In genomic region chr7:24979470-24979862, GRCh38 we compare ENCODE assay signal across 8 cellular contexts. TPM values are rescaled to one million over a fixed set of nuclear protein-coding genes. Genes with fewer than 3 reads are reported as not detected.
A peak's percentile ranks its signal among the peaks of the same experiment; 100 is the strongest.
DNase-seq lines count a peak whose midpoint lies in the region; ATAC-seq and TF ChIP-seq lines count a peak whose summit lies in the region.

No MANE protein-coding gene starts in this region.

- BruUV-seq in mammary epithelial cell (replicated peaks; lab: Mats Ljungman, UMichigan), result TSS peak; percentile 86

- CTCF ChIA-PET in mammary epithelial cell (lab: Charles Lee; ENCODE audit: low non-redundant PET), result interaction anchor here (0.6 to 0.9 kb wide), 5 partner anchors 23 to 180 kb away, joined by 3 to 9 read pairs (median 4); no protein-coding TSS in a partner anchor

- H3K9me3 ChIP-seq in Karpas-422 (ENCODE audit: low read length) (no peaks in the 10 kb centered on the region), WERI-Rb-1 (ENCODE audit: severe bottlenecking) (peaks cover under 1% of the 10 kb centered on the region), mammary epithelial cell (replicated peaks; ENCODE audit: insufficient read depth, low read length) (no peaks in the 10 kb centered on the region)

- H3K27ac ChIP-seq in Karpas-422 (ENCODE audit: low read length) (peak overlapping the region; percentile 84), WERI-Rb-1 (peak overlapping the region; percentile 92), mammary epithelial cell (ENCODE audit: insufficient read depth, low read depth, low read length) (peak overlapping the region; percentile 81)

- peak; percentile 42 for ATAC-seq in GM21786 (IDR thresholded peaks at IDR 0.05; ENCODE audit: unreplicated experiment)

- H3K27me3 ChIP-seq in Karpas-422 (ENCODE audit: low read length) (no peaks in the 10 kb centered on the region), WERI-Rb-1 (ENCODE audit: insufficient read depth, low read depth, severe bottlenecking) (no peaks in the 10 kb centered on the region), mammary epithelial cell (ENCODE audit: insufficient read depth, low read length) (no peaks in the 10 kb centered on the region)

- TF ChIP-seq CTCF in GM10266 (IDR thresholded peaks at IDR 0.05; ENCODE audit: control insufficient read depth, insufficient read depth, low read depth, missing control alignments) (peak; percentile 70), WERI-Rb-1 (IDR thresholded peaks at IDR 0.05; ENCODE audit: low read depth, low read length) (peak; percentile 68), mammary epithelial cell (conservative IDR thresholded peaks at IDR 0.05 in 1 of 2, IDR thresholded peaks at IDR 0.05 in 1 of 2; ENCODE audit: extremely low read depth in 1 of 2, insufficient read depth in 1 of 2, low read depth in 1 of 2, low read length in 2 of 2) (peak; percentile 28 to 78)

- peaks cover 66% of the 10 kb centered on the region for H3K4me1 ChIP-seq in Karpas-422 (ENCODE audit: low read length)
- peaks cover 45% of the 10 kb centered on the region for H3K4me1 ChIP-seq in mammary epithelial cell (ENCODE audit: insufficient read depth, low read length)

- H3K4me2 ChIP-seq in Karpas-422 (ENCODE audit: low read depth, low read length, poor library complexity, severe bottlenecking) (peak overlapping the region; percentile 81), mammary epithelial cell (ENCODE audit: insufficient read depth, low read depth, low read length) (peak overlapping the region; percentile 96)

- H3K9ac ChIP-seq in Karpas-422 (ENCODE audit: low read length), result peak overlapping the region; percentile 93
- peak overlapping the region; percentile 89 for H3K9ac ChIP-seq in mammary epithelial cell (ENCODE audit: insufficient read depth, low read length)

- dilution Hi-C loops in mammary epithelial cell (cut with HindIII; ENCODE audit: low sequenced_read_pairs), result no loop called here

- H3K36me3 ChIP-seq in Karpas-422 (ENCODE audit: insufficient read depth, low read length), result peaks cover 13% of the 10 kb centered on the region
- peaks cover 4% of the 10 kb centered on the region for H3K36me3 ChIP-seq in WERI-Rb-1
- H3K36me3 ChIP-seq in mammary epithelial cell (ENCODE audit: insufficient read depth, low read length), result no peaks in the 10 kb centered on the region

- H4K20me1 ChIP-seq in Karpas-422 (ENCODE audit: insufficient read depth, low read depth, low read length) (peaks cover 39% of the 10 kb centered on the region), mammary epithelial cell (ENCODE audit: insufficient read depth, low read length) (no peaks in the 10 kb centered on the region)

- DNase-seq in GM10266 (ENCODE audit: extremely low spot score), result peak; percentile 69
- peak; percentile 89 for DNase-seq in Karpas-422
- DNase-seq in WERI-Rb-1, result peak; percentile 68
- DNase-seq in mammary epithelial cell, result peak; percentile 80
- peak; percentile 84 for DNase-seq in left kidney (ENCODE audit: low read depth, low spot score)
- DNase-seq in stimulated activated CD4-positive, alpha-beta T cell treated with anti-CD3 and anti-CD28 coated beads, Interleukin-4, amount 100 ng/mL, for 1 hour, result peak; percentile 71
- no peak for DNase-seq in NCI-H187 treated with DMSO at 0.1 percent for 48 hours (lab: John Stamatoyannopoulos, UW)

- 4% methylated on average over 16 of the region's 42 CpGs for WGBS in mammary epithelial cell (ENCODE audit: low coverage, missing lambda C conversion rate)

- peak overlapping the region; percentile 73 for H3K4me3 ChIP-seq in Karpas-422 (ENCODE audit: low read length)
- H3K4me3 ChIP-seq in WERI-Rb-1 (ENCODE audit: low read depth, low read length), result peak overlapping the region; percentile 51
- H3K4me3 ChIP-seq in mammary epithelial cell (replicated peaks in 1 of 3; ENCODE audit: insufficient read depth in 1 of 3, low read depth in 2 of 3, low read length in 3 of 3), result peak overlapping the region; percentile 80 to 85 (median 81)

- in situ Hi-C loops in mammary epithelial cell (cut with MboI; ENCODE audit: low sequenced_read_pairs in 2 of 2), result loop anchor here in 1 of 2 donors (10.0 kb wide), 1 partner anchor 85 kb away; no protein-coding TSS in a partner anchor

- H2AFZ ChIP-seq in Karpas-422 (ENCODE audit: low read length) (no peak overlapping the region), mammary epithelial cell (ENCODE audit: low read depth, low read length) (peak overlapping the region; percentile 67)

- intact Hi-C loops in mammary epithelial cell (cut with micrococcal nuclease), result loop anchor here (1.0 kb wide), 2 partner anchors 84 to 96 kb away; no protein-coding TSS in a partner anchor

- peaks cover 59% of the 10 kb centered on the region for H3K79me2 ChIP-seq in Karpas-422 (ENCODE audit: low read length)
- H3K79me2 ChIP-seq in mammary epithelial cell (ENCODE audit: insufficient read depth, low read length), result peaks cover 55% of the 10 kb centered on the region

- no peaks in the 10 kb centered on the region for H3K9me2 ChIP-seq in Karpas-422 (replicated peaks; ENCODE audit: insufficient read depth, low read length)

RNA-seq across cellular contexts. Expression of gene OSBPL3, which starts 0.5 kb away (rescaled TPM):
- total RNA-seq in Karpas-422 (2014; rRNA removed; shearing (Covaris generic); ENCODE audit: low replicate concordance), result 120 and 149 TPM in 2 replicates
- 10 to 100 TPM; 42.7 to 64.8 TPM for total RNA-seq in mammary epithelial cell
- polyA plus RNA-seq in mammary epithelial cell, result 22.9 TPM
- polyA minus RNA-seq in mammary epithelial cell, result 26.3 TPM
